In genomic region chr3:108953700-108954099, GRCh38 we compare ENCODE assay signal across 17 cellular contexts. TPM values are rescaled to one million over a fixed set of nuclear protein-coding genes. Genes with fewer than 3 reads are reported as not detected.
A peak's percentile ranks its signal among the peaks of the same experiment; 100 is the strongest.
DNase-seq lines count a peak whose midpoint lies in the region; ATAC-seq, FAIRE-seq and TF ChIP-seq lines count a peak whose summit lies in the region.
"Had no signal": no experiment of that assay in that cellular context is flagged by ENCODE, and none has a peak within 500 bp of the region (broad histone marks: within the 10 kb centered on the region; RNA-seq: fewer than 3 reads in every experiment).

TSS of gene GUCA1C (minus strand) at chr3:108953879. CDS start at chr3:108953762, 117 bp downstream.

- TF ChIP-seq CTCF in D721Med (IDR thresholded peaks at IDR 0.05; ENCODE audit: insufficient read depth, missing control alignments) (no peak), WTC11 (IDR thresholded peaks at IDR 0.05) (no peak), foreskin keratinocyte (conservative IDR thresholded peaks at IDR 0.05) (no peak), omental fat pad (IDR thresholded peaks at IDR 0.05) (no peak)

- no peaks in the 10 kb centered on the region for H3K36me3 Mint-ChIP-seq in WTC11
- H3K36me3 Mint-ChIP-seq: CD4-positive, CD25-positive, alpha-beta regulatory T cell; IgD-negative memory B cell had no signal

- FAIRE-seq in D721Med (lab: Jason Lieb, UNC): peak; percentile 44

- H3K27me3 ChIP-seq in foreskin keratinocyte: no peaks in the 10 kb centered on the region
- H3K27me3 ChIP-seq: BLaER1 treated with 17β-estradiol and CSF1 and Interleukin-3, amounts not matched to agents 10 nM and 100 nM had no signal

- no peaks in the 10 kb centered on the region for H3K9me3 Mint-ChIP-seq in WTC11
- H3K9me3 Mint-ChIP-seq: IgD-negative memory B cell had no signal

- H3K27ac Mint-ChIP-seq in WTC11: 0 out of 2 replicates have a peak within 1 kb of the TSS, but pooled peaks have one; percentile 28
- H3K27ac Mint-ChIP-seq: CD4-positive, CD25-positive, alpha-beta regulatory T cell; IgD-negative memory B cell had no signal

- CTCF ChIA-PET in WTC11 (lab: Charles Lee): interaction anchor here (0.5 kb wide), 1 partner anchor 129 kb away, joined by 3 read pairs; no protein-coding TSS in a partner anchor

- H3K27me3 Mint-ChIP-seq in WTC11 (ENCODE audit: low read depth): no peaks in the 10 kb centered on the region

- no peak for ATAC-seq in WTC11
- ATAC-seq in foreskin keratinocyte: peak; percentile 57
- no peak for ATAC-seq in GM19455 (IDR thresholded peaks at IDR 0.05; ENCODE audit: unreplicated experiment)
- no peak for ATAC-seq in omental fat pad (ENCODE audit: low FRiP score)
- no peak for ATAC-seq in GM21576 (IDR thresholded peaks at IDR 0.05; ENCODE audit: unreplicated experiment)
- ATAC-seq in HG02798 (IDR thresholded peaks at IDR 0.05; ENCODE audit: poor library complexity, unreplicated experiment): no peak

- H3K27ac ChIP-seq in foreskin keratinocyte: peak within 1 kb of the TSS; percentile 74
- H3K27ac ChIP-seq: BLaER1 treated with 17β-estradiol and CSF1 and Interleukin-3, amounts not matched to agents 10 nM and 100 nM had no signal

- H3K4me1 Mint-ChIP-seq in WTC11: no peaks in the 10 kb centered on the region
- H3K4me1 Mint-ChIP-seq: CD4-positive, CD25-positive, alpha-beta regulatory T cell; IgD-negative memory B cell had no signal

- peaks cover 19% of the 10 kb centered on the region for H3K4me1 ChIP-seq in foreskin keratinocyte
- H3K4me1 ChIP-seq: BLaER1 treated with 17β-estradiol and CSF1 and Interleukin-3, amounts not matched to agents 10 nM and 100 nM had no signal

- H3K4me3 Mint-ChIP-seq in WTC11: no peak within 1 kb of the TSS
- H3K4me3 Mint-ChIP-seq: CD4-positive, CD25-positive, alpha-beta regulatory T cell; IgD-negative memory B cell had no signal

- DNase-seq in D721Med (ENCODE audit: insufficient read length, low spot score): no peak
- peak; percentile 18 for DNase-seq in NCI-H82 (lab: John Stamatoyannopoulos, UW)
- DNase-seq in WTC11 (ENCODE audit: low spot score): no peak
- DNase-seq in foreskin keratinocyte: no peak
- no peak for DNase-seq in omental fat pad (ENCODE audit: low spot score)
- DNase-seq: ACHN; CD4-positive, CD25-positive, alpha-beta regulatory T cell; DMS 273 treated with DMSO at 0.1 percent for 48 hours; GOT3 had no signal

- POLR2A ChIA-PET in WTC11 (lab: Charles Lee): no interaction called here

TF ChIP-seq in WTC11, 78 proteins besides CTCF, POLR2A, EP300 and RAD21 (continues in another document):
- TF ChIP-seq SP1 (CRISPR knock-in tag; conservative IDR thresholded peaks at IDR 0.05) (no peak), IRF2 (CRISPR knock-in tag; IDR thresholded peaks at IDR 0.05; ENCODE audit: borderline replicate concordance, low read depth) (no peak), ATF3 (CRISPR knock-in tag; conservative IDR thresholded peaks at IDR 0.05) (no peak), ZNF423 (CRISPR knock-in tag; IDR thresholded peaks at IDR 0.05) (no peak), ZNF416 (CRISPR knock-in tag; IDR thresholded peaks at IDR 0.05) (no peak), USF1 (CRISPR knock-in tag; IDR thresholded peaks at IDR 0.05) (no peak), ZNF138 (CRISPR knock-in tag; conservative IDR thresholded peaks at IDR 0.05) (no peak), ZNF232 (CRISPR knock-in tag; IDR thresholded peaks at IDR 0.05) (no peak), SMAD3 (CRISPR knock-in tag; IDR thresholded peaks at IDR 0.05; ENCODE audit: borderline replicate concordance) (no peak), GTF2I (CRISPR knock-in tag; conservative IDR thresholded peaks at IDR 0.05) (no peak)
- TF ChIP-seq, protein P1, sequence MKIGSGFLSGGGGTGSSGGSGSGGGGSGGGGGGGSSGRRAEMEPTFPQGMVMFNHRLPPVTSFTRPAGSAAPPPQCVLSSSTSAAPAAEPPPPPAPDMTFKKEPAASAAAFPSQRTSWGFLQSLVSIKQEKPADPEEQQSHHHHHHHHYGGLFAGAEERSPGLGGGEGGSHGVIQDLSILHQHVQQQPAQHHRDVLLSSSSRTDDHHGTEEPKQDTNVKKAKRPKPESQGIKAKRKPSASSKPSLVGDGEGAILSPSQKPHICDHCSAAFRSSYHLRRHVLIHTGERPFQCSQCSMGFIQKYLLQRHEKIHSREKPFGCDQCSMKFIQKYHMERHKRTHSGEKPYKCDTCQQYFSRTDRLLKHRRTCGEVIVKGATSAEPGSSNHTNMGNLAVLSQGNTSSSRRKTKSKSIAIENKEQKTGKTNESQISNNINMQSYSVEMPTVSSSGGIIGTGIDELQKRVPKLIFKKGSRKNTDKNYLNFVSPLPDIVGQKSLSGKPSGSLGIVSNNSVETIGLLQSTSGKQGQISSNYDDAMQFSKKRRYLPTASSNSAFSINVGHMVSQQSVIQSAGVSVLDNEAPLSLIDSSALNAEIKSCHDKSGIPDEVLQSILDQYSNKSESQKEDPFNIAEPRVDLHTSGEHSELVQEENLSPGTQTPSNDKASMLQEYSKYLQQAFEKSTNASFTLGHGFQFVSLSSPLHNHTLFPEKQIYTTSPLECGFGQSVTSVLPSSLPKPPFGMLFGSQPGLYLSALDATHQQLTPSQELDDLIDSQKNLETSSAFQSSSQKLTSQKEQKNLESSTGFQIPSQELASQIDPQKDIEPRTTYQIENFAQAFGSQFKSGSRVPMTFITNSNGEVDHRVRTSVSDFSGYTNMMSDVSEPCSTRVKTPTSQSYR (CRISPR knock-in tag; IDR thresholded peaks at IDR 0.05): no peak
- TF ChIP-seq, protein P2, sequence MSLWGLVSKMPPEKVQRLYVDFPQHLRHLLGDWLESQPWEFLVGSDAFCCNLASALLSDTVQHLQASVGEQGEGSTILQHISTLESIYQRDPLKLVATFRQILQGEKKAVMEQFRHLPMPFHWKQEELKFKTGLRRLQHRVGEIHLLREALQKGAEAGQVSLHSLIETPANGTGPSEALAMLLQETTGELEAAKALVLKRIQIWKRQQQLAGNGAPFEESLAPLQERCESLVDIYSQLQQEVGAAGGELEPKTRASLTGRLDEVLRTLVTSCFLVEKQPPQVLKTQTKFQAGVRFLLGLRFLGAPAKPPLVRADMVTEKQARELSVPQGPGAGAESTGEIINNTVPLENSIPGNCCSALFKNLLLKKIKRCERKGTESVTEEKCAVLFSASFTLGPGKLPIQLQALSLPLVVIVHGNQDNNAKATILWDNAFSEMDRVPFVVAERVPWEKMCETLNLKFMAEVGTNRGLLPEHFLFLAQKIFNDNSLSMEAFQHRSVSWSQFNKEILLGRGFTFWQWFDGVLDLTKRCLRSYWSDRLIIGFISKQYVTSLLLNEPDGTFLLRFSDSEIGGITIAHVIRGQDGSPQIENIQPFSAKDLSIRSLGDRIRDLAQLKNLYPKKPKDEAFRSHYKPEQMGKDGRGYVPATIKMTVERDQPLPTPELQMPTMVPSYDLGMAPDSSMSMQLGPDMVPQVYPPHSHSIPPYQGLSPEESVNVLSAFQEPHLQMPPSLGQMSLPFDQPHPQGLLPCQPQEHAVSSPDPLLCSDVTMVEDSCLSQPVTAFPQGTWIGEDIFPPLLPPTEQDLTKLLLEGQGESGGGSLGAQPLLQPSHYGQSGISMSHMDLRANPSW (CRISPR knock-in tag; conservative IDR thresholded peaks at IDR 0.05; ENCODE audit: low read depth): no peak
- TF ChIP-seq, protein P3, sequence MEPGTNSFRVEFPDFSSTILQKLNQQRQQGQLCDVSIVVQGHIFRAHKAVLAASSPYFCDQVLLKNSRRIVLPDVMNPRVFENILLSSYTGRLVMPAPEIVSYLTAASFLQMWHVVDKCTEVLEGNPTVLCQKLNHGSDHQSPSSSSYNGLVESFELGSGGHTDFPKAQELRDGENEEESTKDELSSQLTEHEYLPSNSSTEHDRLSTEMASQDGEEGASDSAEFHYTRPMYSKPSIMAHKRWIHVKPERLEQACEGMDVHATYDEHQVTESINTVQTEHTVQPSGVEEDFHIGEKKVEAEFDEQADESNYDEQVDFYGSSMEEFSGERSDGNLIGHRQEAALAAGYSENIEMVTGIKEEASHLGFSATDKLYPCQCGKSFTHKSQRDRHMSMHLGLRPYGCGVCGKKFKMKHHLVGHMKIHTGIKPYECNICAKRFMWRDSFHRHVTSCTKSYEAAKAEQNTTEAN (CRISPR knock-in tag; IDR thresholded peaks at IDR 0.05): no peak
- TF ChIP-seq, protein P4, sequence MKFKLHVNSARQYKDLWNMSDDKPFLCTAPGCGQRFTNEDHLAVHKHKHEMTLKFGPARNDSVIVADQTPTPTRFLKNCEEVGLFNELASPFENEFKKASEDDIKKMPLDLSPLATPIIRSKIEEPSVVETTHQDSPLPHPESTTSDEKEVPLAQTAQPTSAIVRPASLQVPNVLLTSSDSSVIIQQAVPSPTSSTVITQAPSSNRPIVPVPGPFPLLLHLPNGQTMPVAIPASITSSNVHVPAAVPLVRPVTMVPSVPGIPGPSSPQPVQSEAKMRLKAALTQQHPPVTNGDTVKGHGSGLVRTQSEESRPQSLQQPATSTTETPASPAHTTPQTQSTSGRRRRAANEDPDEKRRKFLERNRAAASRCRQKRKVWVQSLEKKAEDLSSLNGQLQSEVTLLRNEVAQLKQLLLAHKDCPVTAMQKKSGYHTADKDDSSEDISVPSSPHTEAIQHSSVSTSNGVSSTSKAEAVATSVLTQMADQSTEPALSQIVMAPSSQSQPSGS (CRISPR knock-in tag; IDR thresholded peaks at IDR 0.05; ENCODE audit: borderline replicate concordance, low read depth): no peak

RNA-seq across cellular contexts. Expression of gene GUCA1C, which starts in this region (rescaled TPM):
- not detected in 3 replicates for total RNA-seq in WTC11 (2021)
- total RNA-seq in foreskin keratinocyte: 0.28 TPM in 1 of 2 replicates, not detected in the other
- polyA plus RNA-seq in foreskin keratinocyte: 0.08 and 0.43 TPM in 2 replicates
- total RNA-seq in omental fat pad: not detected
- total RNA-seq: A172; CD4-positive, CD25-positive, alpha-beta regulatory T cell; Daoy; HT1080 had no signal
- polyA plus RNA-seq: CD4-positive, CD25-positive, alpha-beta regulatory T cell; IgD-negative memory B cell had no signal

Comparison
In these comparisons a context has a peak if more than half of its experiments do, and no peak if none do; other contexts are left out.
1. Peak in ATAC-seq and H3K27ac ChIP-seq in foreskin keratinocyte; RNA of the gene not detected or under 1 TPM.